Comparison of ENCODE assay signal across 10 cellular contexts in the genomic region with DNA sequence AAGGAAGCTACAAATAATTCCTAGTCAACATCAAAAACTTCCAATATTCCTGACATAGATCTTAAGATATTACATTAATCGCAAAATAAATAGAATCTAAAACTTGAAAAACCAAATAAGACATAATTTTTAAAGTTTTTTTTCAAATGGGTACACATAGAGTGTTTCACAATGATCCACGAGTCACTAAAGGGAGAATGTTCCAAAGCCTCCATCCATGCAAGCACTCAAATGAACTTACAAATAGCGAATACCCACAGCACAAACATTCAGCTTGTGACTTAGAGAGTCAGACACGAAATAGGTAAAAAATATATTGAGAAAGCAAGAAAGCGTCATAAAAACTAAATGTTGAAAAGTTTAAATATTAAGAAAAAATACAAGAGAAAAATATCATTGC.
"Had no signal": no experiment of that assay in that cellular context is flagged by ENCODE, and none has a peak within 500 bp of the region (broad histone marks: within the 10 kb centered on the region; RNA-seq: fewer than 3 reads in every experiment).

No MANE protein-coding gene starts in this region.

- H3K36me3 ChIP-seq: ovary had no signal

- H3K4me3 ChIP-seq: esophagus muscularis mucosa, ovary had no signal

- H3K4me1 ChIP-seq: esophagus muscularis mucosa had no signal

- DNase-seq: activated CD4-positive, alpha-beta T cell treated with anti-CD3 and anti-CD28 coated beads for 48 hours; activated CD8-positive, alpha-beta T cell treated with anti-CD3 and anti-CD28 coated beads for 36 hours; activated effector memory CD4-positive, alpha-beta T cell treated with anti-CD3 and anti-CD28 coated beads, Interleukin-2, amount 50 U/mL, for 16 hours; activated T-cell treated with anti-CD3 and anti-CD28 coated beads, Interleukin-2, amount 50 U/mL, for 4 hours; endodermal cell; islet precursor cell; ovary; T-helper 17 cell had no signal

- H3K27ac ChIP-seq: esophagus muscularis mucosa, ovary had no signal

- H3K9me3 ChIP-seq: esophagus muscularis mucosa, ovary had no signal

- H3K27me3 ChIP-seq: esophagus muscularis mucosa, ovary had no signal

- FAIRE-seq: urothelium cell line had no signal
